Comparison of ENCODE assay signal across 8 cellular contexts in the genomic region with DNA sequence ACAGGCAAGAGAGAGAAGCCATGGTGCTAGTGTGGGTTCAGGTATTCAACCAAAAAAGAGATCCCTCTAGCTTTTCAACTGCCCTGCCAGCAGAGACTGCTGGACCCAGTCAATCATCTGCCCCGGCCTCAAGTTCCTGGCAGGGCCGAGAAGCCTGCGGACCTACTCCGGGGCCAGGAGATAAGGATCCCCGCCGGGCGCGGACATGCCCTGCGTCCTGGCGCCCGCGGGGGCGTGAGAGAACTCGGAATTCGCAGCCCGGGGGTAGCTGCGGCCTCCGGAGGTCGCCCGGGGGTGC. TPM values are rescaled to one million over a fixed set of nuclear protein-coding genes. Genes with fewer than 3 reads are reported as not detected.
A peak's percentile ranks its signal among the peaks of the same experiment; 100 is the strongest.
DNase-seq lines count a peak whose midpoint lies in the region; ATAC-seq and TF ChIP-seq lines count a peak whose summit lies in the region.

No MANE protein-coding gene starts in this region.

- H3K9me3 Mint-ChIP-seq in progenitor cell of endocrine pancreas (ENCODE audit: low read depth): no peaks in the 10 kb centered on the region

- DNase-seq in HCEC 1CT: peak; percentile 44
- DNase-seq in Right ventricle myocardium superior: peak; percentile 65
- DNase-seq in progenitor cell of endocrine pancreas (ENCODE audit: low spot score, unreplicated experiment): peak; percentile 17
- no peak for DNase-seq in NCI-H1694 treated with DMSO at 0.1 percent for 48 hours (lab: John Stamatoyannopoulos, UW)
- DNase-seq in GM10266 (ENCODE audit: extremely low spot score): no peak
- DNase-seq in HPDE6-E6E7 (ENCODE audit: extremely low spot score): no peak
- DNase-seq in activated T-cell treated with anti-CD3 and anti-CD28 coated beads for 4 hours: no peak

- TF ChIP-seq CTCF in WI38 (IDR thresholded peaks at IDR 0.05; ENCODE audit: low read depth, low read length) (no peak), progenitor cell of endocrine pancreas (IDR thresholded peaks at IDR 0.05; ENCODE audit: unreplicated experiment) (peak; percentile 34), GM10266 (IDR thresholded peaks at IDR 0.05; ENCODE audit: control insufficient read depth, insufficient read depth, low read depth, missing control alignments) (no peak)

- peak overlapping the region; percentile 98 for H3K4me3 Mint-ChIP-seq in progenitor cell of endocrine pancreas (ENCODE audit: low read depth)

- intact Hi-C loops in Right ventricle myocardium superior (cut with DNase I): loop anchor here (5.0 kb wide), 4 partner anchors 47 to 257 kb away; no protein-coding TSS in a partner anchor

- ATAC-seq in Right ventricle myocardium superior (ENCODE audit: poor library complexity): peak; percentile 18

- peaks cover 5% of the 10 kb centered on the region for H3K36me3 Mint-ChIP-seq in progenitor cell of endocrine pancreas (ENCODE audit: insufficient read depth)

- peaks cover 25% of the 10 kb centered on the region for H3K4me1 Mint-ChIP-seq in progenitor cell of endocrine pancreas (ENCODE audit: low read depth)

- peak overlapping the region; percentile 91 for H3K27ac Mint-ChIP-seq in progenitor cell of endocrine pancreas

- H3K4me3 ChIP-seq in WI38 (ENCODE audit: low read depth, low read length): peak overlapping the region; percentile 74

- H3K27me3 Mint-ChIP-seq in progenitor cell of endocrine pancreas: peaks cover 3% of the 10 kb centered on the region

RNA-seq across cellular contexts. Expression of a gene that starts 0.8 kb away (rescaled TPM):
- total RNA-seq in Right ventricle myocardium superior (34.1 TPM), progenitor cell of endocrine pancreas (142 and 150 TPM in 2 replicates)

Comparison
In these comparisons a context has a peak if more than half of its experiments do, and no peak if none do; other contexts are left out.
1. DNase-seq: peak in HCEC 1CT (single experiment), Right ventricle myocardium superior (single experiment) and progenitor cell of endocrine pancreas (single experiment); none in NCI-H1694 treated with DMSO at 0.1 percent for 48 hours (single experiment), GM10266 (single experiment), HPDE6-E6E7 (single experiment) and activated T-cell treated with anti-CD3 and anti-CD28 coated beads for 4 hours (single experiment).